In the genomic region with DNA sequence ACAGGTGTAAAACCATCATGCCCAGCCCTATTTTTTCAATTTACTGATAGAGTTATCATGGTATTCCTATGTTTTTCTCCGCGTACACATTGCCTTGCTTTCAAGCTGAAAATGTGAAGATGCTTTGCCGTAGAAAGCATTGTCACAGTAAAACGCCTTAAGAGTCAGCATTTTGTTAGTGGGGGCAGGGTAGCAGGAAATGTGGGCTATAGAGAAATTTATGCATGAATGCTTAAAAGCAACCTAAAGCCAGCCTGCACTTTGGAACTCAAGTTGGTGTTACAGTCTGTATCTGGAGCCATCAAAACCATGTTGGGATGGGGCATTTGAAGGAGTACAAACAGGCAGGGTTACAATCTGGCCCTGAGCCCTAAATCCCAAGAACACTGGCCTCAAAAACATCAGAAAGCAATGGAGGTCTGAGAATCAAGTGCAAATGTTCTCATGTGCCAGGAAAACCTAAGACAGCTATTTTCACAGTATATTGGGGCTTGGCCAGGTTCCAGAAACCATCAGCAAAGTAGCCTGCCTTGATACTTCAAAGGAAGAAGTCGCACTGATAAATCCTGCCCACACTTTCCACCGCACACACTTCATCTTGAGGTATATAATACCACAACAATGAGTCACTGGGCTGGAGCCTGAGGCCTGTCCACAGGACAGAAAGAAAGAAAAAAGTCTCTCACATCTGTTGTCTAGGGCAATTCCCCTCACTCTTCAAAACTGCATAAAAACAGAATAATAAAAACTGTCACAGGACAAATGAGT, we compare ENCODE assay signal across 9 cellular contexts.
DNase-seq lines count a peak whose midpoint lies in the region; FAIRE-seq and TF ChIP-seq lines count a peak whose summit lies in the region.
"Had no signal": no experiment of that assay in that cellular context is flagged by ENCODE, and none has a peak within 500 bp of the region (broad histone marks: within the 10 kb centered on the region; RNA-seq: fewer than 3 reads in every experiment).

No MANE protein-coding gene starts in this region.

- CTCF ChIA-PET in HEK293T (lab: Yijun Ruan, JAX), result interaction anchor here (0.6 kb wide), 1 partner anchor 415 kb away, joined by 6 read pairs; no protein-coding TSS in a partner anchor

- intact Hi-C loops in posterior vena cava (cut with DNase I), result no loop called here

- no peak overlapping the region for H3K4me3 ChIP-seq in NB4 (ENCODE audit: low read depth, low read length)
- no peak overlapping the region for H3K4me3 ChIP-seq in fibroblast of villous mesenchyme (ENCODE audit: low read depth, low read length)
- H3K4me3 ChIP-seq: dorsolateral prefrontal cortex had no signal

- POLR2A ChIA-PET in HEK293T (lab: Yijun Ruan, JAX), result interaction anchor here (0.9 kb wide), 1 partner anchor 314 kb away, joined by 3 read pairs; a partner anchor contains a TSS

- DNase-seq in GM12891 (ENCODE audit: insufficient read length, low spot score) (peak; percentile 25), HEK293T (ENCODE audit: extremely low spot score) (peak; percentile 31), NB4 (ENCODE audit: low read depth) (peak; percentile 86), fibroblast of villous mesenchyme (ENCODE audit: low read depth) (peak; percentile 85), posterior vena cava (ENCODE audit: low spot score) (no peak), DMS153 treated with DMSO at 0.1 percent for 48 hours (lab: John Stamatoyannopoulos, UW; ENCODE audit: unreplicated experiment) (no peak)
- peak; percentile 72 for DNase-seq in activated CD8-positive, alpha-beta memory T cell treated with anti-CD3 and anti-CD28 coated beads for 24 hours
- DNase-seq in stimulated activated CD8-positive, alpha-beta memory T cell treated with anti-CD3 and anti-CD28 coated beads, Interleukin-12 subunit alpha, Interleukin-12 subunit beta, amount 100 ng/mL, for 1 hour (ENCODE audit: low read depth), result peak; percentile 23

- peak; percentile 86 for FAIRE-seq in GM12891 (lab: Jason Lieb, UNC)

- no peak for TF ChIP-seq POLR2A in GM12891 (IDR thresholded peaks at IDR 0.05; ENCODE audit: low read depth, low read length)
- no peak for TF ChIP-seq POLR2A in NB4 (IDR thresholded peaks at IDR 0.05; ENCODE audit: extremely low read depth, insufficient read length)

- no peak for TF ChIP-seq CTCF in NB4 (IDR thresholded peaks at IDR 0.05; ENCODE audit: low read depth, low read length)
- no peak for TF ChIP-seq CTCF in fibroblast of villous mesenchyme (IDR thresholded peaks at IDR 0.05; ENCODE audit: insufficient read depth, low read depth, low read length)

TF ChIP-seq in GM12891, 5 proteins besides CTCF, POLR2A, EP300 and RAD21:
- peak; percentile 68; the same call in 1 of the 2 replicates for TF ChIP-seq POU2F2 (IDR thresholded peaks at IDR 0.05; ENCODE audit: low read depth, low read length)
- TF ChIP-seq SPI1 (IDR thresholded peaks at IDR 0.05; ENCODE audit: low read depth, low read length), result no peak

TF ChIP-seq in HEK293T, 16 proteins besides CTCF, POLR2A, EP300 and RAD21:
- TF ChIP-seq, protein P1, sequence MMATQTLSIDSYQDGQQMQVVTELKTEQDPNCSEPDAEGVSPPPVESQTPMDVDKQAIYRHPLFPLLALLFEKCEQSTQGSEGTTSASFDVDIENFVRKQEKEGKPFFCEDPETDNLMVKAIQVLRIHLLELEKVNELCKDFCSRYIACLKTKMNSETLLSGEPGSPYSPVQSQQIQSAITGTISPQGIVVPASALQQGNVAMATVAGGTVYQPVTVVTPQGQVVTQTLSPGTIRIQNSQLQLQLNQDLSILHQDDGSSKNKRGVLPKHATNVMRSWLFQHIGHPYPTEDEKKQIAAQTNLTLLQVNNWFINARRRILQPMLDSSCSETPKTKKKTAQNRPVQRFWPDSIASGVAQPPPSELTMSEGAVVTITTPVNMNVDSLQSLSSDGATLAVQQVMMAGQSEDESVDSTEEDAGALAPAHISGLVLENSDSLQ (IDR thresholded peaks at IDR 0.05), result peak; percentile 57
- TF ChIP-seq HDGF (IDR thresholded peaks at IDR 0.05; ENCODE audit: borderline replicate concordance) (no peak), FOXK2 (IDR thresholded peaks at IDR 0.05) (no peak), ELF4 (IDR thresholded peaks at IDR 0.05) (no peak), TARDBP (IDR thresholded peaks at IDR 0.05) (no peak), LEF1 (IDR thresholded peaks at IDR 0.05; ENCODE audit: borderline replicate concordance) (no peak)

Comparison
In these comparisons a context has a peak if more than half of its experiments do, and no peak if none do; other contexts are left out.
1. DNase-seq: peak in GM12891 (single experiment), HEK293T (single experiment), NB4 (single experiment), activated CD8-positive, alpha-beta memory T cell treated with anti-CD3 and anti-CD28 coated beads for 24 hours (single experiment), fibroblast of villous mesenchyme (single experiment) and stimulated activated CD8-positive, alpha-beta memory T cell treated with anti-CD3 and anti-CD28 coated beads, Interleukin-12 subunit alpha, Interleukin-12 subunit beta, amount 100 ng/mL, for 1 hour (single experiment); none in posterior vena cava (single experiment) and DMS153 treated with DMSO at 0.1 percent for 48 hours (single experiment).